In the genomic region with DNA sequence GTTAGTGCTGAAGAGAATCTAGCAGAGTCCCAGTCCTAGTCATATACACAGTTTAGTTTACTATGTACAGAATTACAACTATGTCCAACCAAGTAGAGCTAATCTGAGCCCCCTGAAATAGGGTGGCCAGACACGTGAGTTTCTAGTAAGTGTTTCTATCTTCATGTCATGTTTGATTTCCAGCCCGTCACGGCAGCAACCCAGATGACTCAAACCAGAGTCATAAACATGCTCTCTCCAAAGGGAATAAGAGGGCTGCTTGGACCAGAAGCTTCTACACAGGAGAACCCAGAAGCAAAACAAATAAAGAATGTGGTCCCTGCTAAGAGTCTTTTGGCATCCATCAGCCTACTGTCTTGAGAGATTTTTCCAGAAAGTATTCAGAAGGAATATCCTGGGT, we compare ENCODE assay signal across 10 cellular contexts.
DNase-seq lines count a peak whose midpoint lies in the region; ATAC-seq and TF ChIP-seq lines count a peak whose summit lies in the region.
"Had no signal": no experiment of that assay in that cellular context is flagged by ENCODE, and none has a peak within 500 bp of the region (broad histone marks: within the 10 kb centered on the region; RNA-seq: fewer than 3 reads in every experiment).

No MANE protein-coding gene starts in this region.

- BruUV-seq in mammary epithelial cell (replicated peaks; lab: Mats Ljungman, UMichigan), result no TSS peak

- H3K79me2 ChIP-seq in mammary epithelial cell (ENCODE audit: insufficient read depth, low read length), result no peaks in the 10 kb centered on the region

- H3K4me3 ChIP-seq in heart left ventricle (no peak overlapping the region), mammary epithelial cell (replicated peaks in 1 of 3; ENCODE audit: insufficient read depth in 1 of 3, low read depth in 2 of 3, low read length in 3 of 3) (no peak overlapping the region)
- H3K4me3 ChIP-seq: ovary had no signal

- ATAC-seq in heart left ventricle (peak in 3 of 4 donors; percentile 23 to 53 (median 32)), Right ventricle myocardium inferior (no peak), GM18520 (IDR thresholded peaks at IDR 0.05; ENCODE audit: unreplicated experiment) (no peak)

- CTCF ChIA-PET in mammary epithelial cell (lab: Charles Lee; ENCODE audit: low non-redundant PET), result no interaction called here

- TF ChIP-seq CTCF in heart left ventricle (IDR thresholded peaks at IDR 0.05), result no peak
- no peak for TF ChIP-seq CTCF in mammary epithelial cell (conservative IDR thresholded peaks at IDR 0.05 in 1 of 2, IDR thresholded peaks at IDR 0.05 in 1 of 2; ENCODE audit: extremely low read depth in 1 of 2, insufficient read depth in 1 of 2, low read depth in 1 of 2, low read length in 2 of 2)

- DNase-seq in heart left ventricle (no peak), Right ventricle myocardium inferior (ENCODE audit: missing footprints) (no peak), mammary epithelial cell (peak; percentile 49), kidney glomerular epithelial cell (lab: John Stamatoyannopoulos, UW) (peak; percentile 57), NCI-H1417 (lab: John Stamatoyannopoulos, UW) (no peak), NCI-H146 (lab: John Stamatoyannopoulos, UW) (no peak), NCI-H2227 (lab: John Stamatoyannopoulos, UW; ENCODE audit: unreplicated experiment) (no peak)
- DNase-seq: effector memory CD4-positive, alpha-beta T cell; ovary had no signal

- H3K4me1 ChIP-seq in heart left ventricle (peaks cover 0 to 68% (median 34%) of the 10 kb centered on the region in 12 donors), mammary epithelial cell (ENCODE audit: insufficient read depth, low read length) (no peaks in the 10 kb centered on the region)

- TF ChIP-seq POLR2A in heart left ventricle (IDR thresholded peaks at IDR 0.05), result no peak

- H3K27ac ChIP-seq in heart left ventricle (peak overlapping the region in 6 of 12 donors; percentile 25 to 84 (median 58)), mammary epithelial cell (ENCODE audit: insufficient read depth, low read depth, low read length) (no peak overlapping the region)
- H3K27ac ChIP-seq: ovary had no signal

- H3K36me3 ChIP-seq in heart left ventricle (no peaks in the 10 kb centered on the region), mammary epithelial cell (ENCODE audit: insufficient read depth, low read length) (no peaks in the 10 kb centered on the region)
- H3K36me3 ChIP-seq: ovary had no signal

- intact Hi-C loops in heart left ventricle (cut with DNase I) (no loop called here), Right ventricle myocardium inferior (cut with DNase I) (no loop called here), mammary epithelial cell (cut with micrococcal nuclease) (no loop called here)

- dilution Hi-C loops in mammary epithelial cell (cut with HindIII; ENCODE audit: low sequenced_read_pairs), result no loop called here

- WGBS in heart left ventricle, 4 donors, result 42 to 51% (median 45%) methylated on average over 3 of the region's 3 CpGs
- 36% methylated on average over 3 of the region's 3 CpGs for WGBS in mammary epithelial cell (ENCODE audit: low coverage, missing lambda C conversion rate)

- H3K4me2 ChIP-seq in mammary epithelial cell (ENCODE audit: insufficient read depth, low read depth, low read length), result no peak overlapping the region

- in situ Hi-C loops in mammary epithelial cell (cut with MboI; ENCODE audit: low sequenced_read_pairs in 2 of 2), result no loop called here

- no peak overlapping the region for H2AFZ ChIP-seq in mammary epithelial cell (ENCODE audit: low read depth, low read length)

- H3K27me3 ChIP-seq in heart left ventricle (no peaks in the 10 kb centered on the region), mammary epithelial cell (ENCODE audit: insufficient read depth, low read length) (no peaks in the 10 kb centered on the region)
- H3K27me3 ChIP-seq: ovary had no signal

- H3K9me3 ChIP-seq in heart left ventricle (no peaks in the 10 kb centered on the region), mammary epithelial cell (replicated peaks; ENCODE audit: insufficient read depth, low read length) (no peaks in the 10 kb centered on the region)
- H3K9me3 ChIP-seq: ovary had no signal

- no peak overlapping the region for H3K9ac ChIP-seq in mammary epithelial cell (ENCODE audit: insufficient read depth, low read length)

- no peaks in the 10 kb centered on the region for H4K20me1 ChIP-seq in mammary epithelial cell (ENCODE audit: insufficient read depth, low read length)

Comparison
In these comparisons a context has a peak if more than half of its experiments do, and no peak if none do; other contexts are left out.
1. ATAC-seq: peak in heart left ventricle (3 of 4); none in Right ventricle myocardium inferior (single experiment) and GM18520 (single experiment).
2. DNase-seq: peak in mammary epithelial cell (single experiment) and kidney glomerular epithelial cell (single experiment); none in heart left ventricle (0 of 5), Right ventricle myocardium inferior (single experiment), NCI-H1417 (0 of 3), NCI-H146 (single experiment) and NCI-H2227 (single experiment).